ENCODE assay signal across 8 cellular contexts in genomic region chr3:4983739-4984510, GRCh38. TPM values are rescaled to one million over a fixed set of nuclear protein-coding genes. Genes with fewer than 3 reads are reported as not detected.
DNase-seq lines count a peak whose midpoint lies in the region; ATAC-seq and FAIRE-seq lines count a peak whose summit lies in the region.

No MANE protein-coding gene starts in this region.

- intact Hi-C loops in left cardiac atrium (cut with DNase I), result loop anchor here (5.0 to 10.0 kb wide), 3 partner anchors 38 to 259 kb away; no protein-coding TSS in a partner anchor

- FAIRE-seq in RCC 7860 (lab: Jason Lieb, UNC), result peak; percentile 58

- ATAC-seq in GM18511 (IDR thresholded peaks at IDR 0.05; ENCODE audit: unreplicated experiment), result peak; percentile 57
- peak; percentile 51 for ATAC-seq in HG02884 (IDR thresholded peaks at IDR 0.05; ENCODE audit: unreplicated experiment)
- ATAC-seq in left cardiac atrium, result peak in 1 of 2 donors; percentile 0

- DNase-seq in RCC 7860 (ENCODE audit: low spot score) (peak; percentile 96), left cardiac atrium (peak; percentile 73), NCI-H1436 (lab: John Stamatoyannopoulos, UW) (no peak), HuH-7 (ENCODE audit: low spot score) (no peak)
- peak; percentile 90 for DNase-seq in activated effector memory CD4-positive, alpha-beta T cell treated with anti-CD3 and anti-CD28 coated beads, Interleukin-2, amount 50 U/mL, for 16 hours
- DNase-seq in stimulated activated CD4-positive, alpha-beta T cell treated with anti-CD3 and anti-CD28 coated beads, Interleukin-15, amount 100 ng/mL, for 24 hours, result peak; percentile 81

RNA-seq across cellular contexts. Expression of gene BHLHE40, which starts 4.7 kb away (rescaled TPM):
- 10 to 100 TPM; 31.1 to 85.6 TPM for total RNA-seq in left cardiac atrium

Comparison
In these comparisons a context has a peak if more than half of its experiments do, and no peak if none do; other contexts are left out.
1. DNase-seq: peak in RCC 7860 (single experiment), activated effector memory CD4-positive, alpha-beta T cell treated with anti-CD3 and anti-CD28 coated beads, Interleukin-2, amount 50 U/mL, for 16 hours (single experiment), left cardiac atrium (single experiment) and stimulated activated CD4-positive, alpha-beta T cell treated with anti-CD3 and anti-CD28 coated beads, Interleukin-15, amount 100 ng/mL, for 24 hours (single experiment); none in NCI-H1436 (single experiment) and HuH-7 (single experiment).